In genomic region chr4:4488405-4489404, GRCh38 we compare ENCODE assay signal across 8 cellular contexts. TPM values are rescaled to one million over a fixed set of nuclear protein-coding genes. Genes with fewer than 3 reads are reported as not detected.
DNase-seq lines count a peak whose midpoint lies in the region; ATAC-seq, FAIRE-seq and TF ChIP-seq lines count a peak whose summit lies in the region.

No MANE protein-coding gene starts in this region.

- ATAC-seq in HG02798 (IDR thresholded peaks at IDR 0.05; ENCODE audit: poor library complexity, unreplicated experiment) (peak; percentile 84), left colon (peak; percentile 96)

- TF ChIP-seq CTCF in GM12875 (IDR thresholded peaks at IDR 0.05; ENCODE audit: borderline replicate concordance, insufficient read depth, low read depth, low read length) (peak; percentile 80), WI38 (IDR thresholded peaks at IDR 0.05; ENCODE audit: low read depth, low read length) (peak; percentile 85)

- no peak overlapping the region for H3K27ac ChIP-seq in caudate nucleus (ENCODE audit: low read depth, low read length)

- FAIRE-seq in A204.1 (lab: Jason Lieb, UNC), result peak; percentile 92

- intact Hi-C loops in left colon (cut with DNase I, micrococcal nuclease), result no loop called here

- H3K4me3 ChIP-seq in GM12875 (ENCODE audit: low read depth, low read length) (no peak overlapping the region), WI38 (ENCODE audit: low read depth, low read length) (no peak overlapping the region)

- DNase-seq in NCI-H1694 (lab: John Stamatoyannopoulos, UW) (peak; percentile 53), caudate nucleus (lab: John Stamatoyannopoulos, UW) (peak in 33 of 61 donors; percentile 4 to 73 (median 37)), left colon (peak; percentile 49 to 75)
- peak; percentile 56 to 58 for DNase-seq in stimulated activated CD4-positive, alpha-beta T cell treated with anti-CD3 and anti-CD28 coated beads, Interleukin-4, amount 100 ng/mL, for 4 hours

RNA-seq across cellular contexts. Expression of gene STX18, which starts 53.1 kb away (rescaled TPM):
- total RNA-seq in left colon, result 10 to 100 TPM; 37.9 to 43.3 TPM
